Comparison of ENCODE assay signal across 8 cellular contexts in genomic region chr20:36199293-36200257, GRCh38. TPM values are rescaled to one million over a fixed set of nuclear protein-coding genes. Genes with fewer than 3 reads are reported as not detected.
DNase-seq lines count a peak whose midpoint lies in the region; ATAC-seq and TF ChIP-seq lines count a peak whose summit lies in the region.

No MANE protein-coding gene starts in this region.

- no peaks in the 10 kb centered on the region for H3K79me1 ChIP-seq in trophoblast cell (ENCODE audit: low read length)

- no peak overlapping the region for H4K91ac ChIP-seq in trophoblast cell (ENCODE audit: low read depth, low read length)

- no peak overlapping the region for H4K12ac ChIP-seq in trophoblast cell (ENCODE audit: low read depth, low read length)

- no peak overlapping the region for H3K4ac ChIP-seq in trophoblast cell (ENCODE audit: low read depth, low read length)

- TF ChIP-seq RAD21 in SK-N-SH (IDR thresholded peaks at IDR 0.05; ENCODE audit: low read length): peak; percentile 90

- no peak overlapping the region for H3K27ac Mint-ChIP-seq in activated naive CD4-positive, alpha-beta T cell treated with anti-CD3 and anti-CD28 coated beads for 36 hours
- H3K27ac Mint-ChIP-seq in glutamatergic neuron (ENCODE audit: unreplicated experiment): peak overlapping the region; percentile 77

- no peaks in the 10 kb centered on the region for H3K79me2 ChIP-seq in SK-N-SH (ENCODE audit: insufficient read depth)
- no peaks in the 10 kb centered on the region for H3K79me2 ChIP-seq in trophoblast cell (ENCODE audit: control insufficient read depth, insufficient read depth, low read length, poor library complexity)

- peak in 1 of 2 experiments; percentile 50; a peak in 1 of 4 replicates for TF ChIP-seq EP300 in SK-N-SH (IDR thresholded peaks at IDR 0.05; ENCODE audit: borderline replicate concordance in 1 of 2, low read depth in 1 of 2, low read length in 1 of 2)
- TF ChIP-seq EP300 in transverse colon (IDR thresholded peaks at IDR 0.05; ENCODE audit: low read depth): no peak

- POLR2A ChIA-PET in SK-N-SH (lab: Yijun Ruan, JAX): interaction anchor here (0.6 to 1.4 kb wide), 2 partner anchors 43 to 178 kb away, joined by 3 read pairs; no protein-coding TSS in a partner anchor

- peaks cover 7% of the 10 kb centered on the region for H3F3A ChIP-seq in SK-N-SH (replicated peaks; ENCODE audit: insufficient read depth)

- H3K9me3 Mint-ChIP-seq in activated naive CD4-positive, alpha-beta T cell treated with anti-CD3 and anti-CD28 coated beads for 36 hours: no peaks in the 10 kb centered on the region
- H3K9me3 Mint-ChIP-seq in glutamatergic neuron (ENCODE audit: unreplicated experiment): no peaks in the 10 kb centered on the region

- no peak overlapping the region for H3K14ac ChIP-seq in trophoblast cell (ENCODE audit: low read length)

- in situ Hi-C loops in transverse colon (cut with MboI; ENCODE audit: low pct_ligation_motif_present in 1 of 4, low pct_unique_long_range_greater_than_20kb in 1 of 4, low sequenced_read_pairs in 3 of 4): loop anchor here (10.0 to 25.0 kb wide), 2 partner anchors 238 to 245 kb away; no protein-coding TSS in a partner anchor

- no peaks in the 10 kb centered on the region for H3K27me3 Mint-ChIP-seq in activated naive CD4-positive, alpha-beta T cell treated with anti-CD3 and anti-CD28 coated beads for 36 hours (ENCODE audit: low read depth)
- H3K27me3 Mint-ChIP-seq in glutamatergic neuron (ENCODE audit: unreplicated experiment): peaks cover 5% of the 10 kb centered on the region

- peak overlapping the region in 1 of 2 experiments; percentile 94; a peak in 2 of 4 replicates for H3K27ac ChIP-seq in SK-N-SH (ENCODE audit: low read depth in 2 of 2, low read length in 1 of 2)
- H3K27ac ChIP-seq in trophoblast cell (ENCODE audit: low read depth, low read length): no peak overlapping the region
- no peak overlapping the region for H3K27ac ChIP-seq in transverse colon

- no peak overlapping the region for H3K23ac ChIP-seq in trophoblast cell (ENCODE audit: low read length)

- H3K4me1 Mint-ChIP-seq in activated naive CD4-positive, alpha-beta T cell treated with anti-CD3 and anti-CD28 coated beads for 36 hours (ENCODE audit: low read depth): peaks cover 4% of the 10 kb centered on the region
- H3K4me1 Mint-ChIP-seq in glutamatergic neuron (ENCODE audit: low read depth, unreplicated experiment): peaks cover 7% of the 10 kb centered on the region

- DNase-seq in GM04504 (ENCODE audit: low read depth) (peak; percentile 50), NB4 (ENCODE audit: low read depth) (peak; percentile 80), SK-N-SH (peak; percentile 86), glutamatergic neuron (peak; percentile 91), trophoblast cell (peak; percentile 75 to 91), transverse colon (peak; percentile 84)
- DNase-seq in activated naive CD4-positive, alpha-beta T cell treated with anti-CD3 and anti-CD28 coated beads for 36 hours: peak; percentile 89

- 60% methylated on average over 5 of the region's 6 CpGs for WGBS in SK-N-SH (ENCODE audit: low lambda C conversion rate)
- no CpG with 5 or more reads among the region's 6 CpGs for WGBS in trophoblast cell (ENCODE audit: extremely low coverage, insufficient coverage, insufficient read length)
- WGBS in transverse colon (ENCODE audit: low coverage in 1 of 2), 2 donors: 59 to 67% methylated on average over 1 to 6 of the region's 6 CpGs

- CTCF ChIA-PET in SK-N-SH (lab: Yijun Ruan, JAX): interaction anchor here (0.6 to 16.0 kb wide), 44 partner anchors 11 to 718 kb away, joined by 3 to 219 read pairs (median 6); partner anchors contain the start of genes AAR2 and EPB41L1
- CTCF ChIA-PET in activated naive CD4-positive, alpha-beta T cell treated with anti-CD3 and anti-CD28 coated beads for 36 hours (lab: Charles Lee): interaction anchor here (0.5 to 8.0 kb wide), 24 partner anchors 8 to 986 kb away, joined by 3 to 79 read pairs (median 3); no protein-coding TSS in a partner anchor

- no peak overlapping the region for H2BK12ac ChIP-seq in trophoblast cell (ENCODE audit: low read length)

- H3K4me1 ChIP-seq in SK-N-SH (ENCODE audit: control insufficient read depth in 1 of 2, insufficient read depth in 2 of 2, low read depth in 1 of 2, low read length in 1 of 2): peaks cover 0 to 19% of the 10 kb centered on the region in 2 experiments; a peak in 2 of 4 replicates
- no peaks in the 10 kb centered on the region for H3K4me1 ChIP-seq in trophoblast cell (ENCODE audit: control insufficient read depth in 1 of 2, insufficient read depth in 2 of 2, low read length in 2 of 2)
- H3K4me1 ChIP-seq in transverse colon: no peaks in the 10 kb centered on the region

- H3K9ac ChIP-seq in SK-N-SH (no peak overlapping the region), trophoblast cell (ENCODE audit: low read length) (no peak overlapping the region)

- H3K4me3 ChIP-seq in NB4 (ENCODE audit: low read depth, low read length): no peak overlapping the region
- H3K4me3 ChIP-seq in SK-N-SH (ENCODE audit: low read depth in 2 of 2, low read length in 1 of 2): peak overlapping the region in 1 of 2 experiments; percentile 46; a peak in 1 of 4 replicates
- no peak overlapping the region for H3K4me3 ChIP-seq in trophoblast cell (ENCODE audit: low read depth, low read length)
- H3K4me3 ChIP-seq in transverse colon: no peak overlapping the region

- no peak overlapping the region for H3K4me2 ChIP-seq in SK-N-SH
- no peak overlapping the region for H3K4me2 ChIP-seq in trophoblast cell (ENCODE audit: low read length)

- H3K36me3 ChIP-seq in SK-N-SH (replicated peaks in 1 of 2; ENCODE audit: control insufficient read depth in 1 of 2, insufficient read depth in 2 of 2, low read length in 1 of 2) (peaks cover 0 to 29% of the 10 kb centered on the region in 2 experiments), trophoblast cell (ENCODE audit: control insufficient read depth in 1 of 2, insufficient read depth in 2 of 2, low read length in 2 of 2) (no peaks in the 10 kb centered on the region), transverse colon (peaks cover 0 to 4% (median 0%) of the 10 kb centered on the region in 4 donors)

- no peaks in the 10 kb centered on the region for H3K36me3 Mint-ChIP-seq in activated naive CD4-positive, alpha-beta T cell treated with anti-CD3 and anti-CD28 coated beads for 36 hours (ENCODE audit: low read depth)
- H3K36me3 Mint-ChIP-seq in glutamatergic neuron (ENCODE audit: unreplicated experiment): peaks cover 10% of the 10 kb centered on the region

- TF ChIP-seq POLR2A in NB4 (IDR thresholded peaks at IDR 0.05; ENCODE audit: extremely low read depth, insufficient read length) (no peak), transverse colon (IDR thresholded peaks at IDR 0.05) (no peak)

- H2AFZ ChIP-seq in SK-N-SH (ENCODE audit: low read depth) (no peak overlapping the region), trophoblast cell (ENCODE audit: insufficient read depth, low read length, poor library complexity) (no peak overlapping the region)

- H3K18ac ChIP-seq in trophoblast cell (ENCODE audit: low read length): no peak overlapping the region

- no peak for ATAC-seq in GM21390 (IDR thresholded peaks at IDR 0.05; ENCODE audit: unreplicated experiment)

- no peak overlapping the region for H3K4me3 Mint-ChIP-seq in activated naive CD4-positive, alpha-beta T cell treated with anti-CD3 and anti-CD28 coated beads for 36 hours
- peak overlapping the region; percentile 36 for H3K4me3 Mint-ChIP-seq in glutamatergic neuron (ENCODE audit: unreplicated experiment)

- no peaks in the 10 kb centered on the region for H4K20me1 ChIP-seq in SK-N-SH (ENCODE audit: insufficient read depth)

- H4K8ac ChIP-seq in trophoblast cell (ENCODE audit: low read depth, low read length): no peak overlapping the region

- TF ChIP-seq CTCF in NB4 (IDR thresholded peaks at IDR 0.05; ENCODE audit: low read depth, low read length) (peak; percentile 97), SK-N-SH (IDR thresholded peaks at IDR 0.05) (peak; percentile 83), glutamatergic neuron (IDR thresholded peaks at IDR 0.05; ENCODE audit: partially characterized antibody, unreplicated experiment) (peak; percentile 96), transverse colon (IDR thresholded peaks at IDR 0.05) (peak; percentile 83 to 92 (median 86))

- H3K27me3 ChIP-seq in SK-N-SH (ENCODE audit: insufficient read depth) (no peaks in the 10 kb centered on the region), trophoblast cell (ENCODE audit: insufficient read depth, low read length) (no peaks in the 10 kb centered on the region), transverse colon (no peaks in the 10 kb centered on the region)

- H3K9me3 ChIP-seq in SK-N-SH (no peaks in the 10 kb centered on the region), trophoblast cell (ENCODE audit: insufficient read depth, low read depth, low read length) (no peaks in the 10 kb centered on the region), transverse colon (no peaks in the 10 kb centered on the region)

- H2BK5ac ChIP-seq in trophoblast cell (ENCODE audit: low read depth, low read length, poor library complexity): no peak overlapping the region

- no peak overlapping the region for H2AK5ac ChIP-seq in trophoblast cell (ENCODE audit: low read length)

- intact Hi-C loops in activated naive CD4-positive, alpha-beta T cell treated with anti-CD3 and anti-CD28 coated beads for 36 hours (cut with micrococcal nuclease): loop anchor here (1.0 kb wide), 2 partner anchors 43 to 204 kb away; no protein-coding TSS in a partner anchor
- intact Hi-C loops in transverse colon (cut with DNase I; ENCODE audit: low total_unique reads): loop anchor here (5.0 kb wide), 3 partner anchors 42 to 398 kb away; no protein-coding TSS in a partner anchor

- H3K9me2 ChIP-seq in SK-N-SH: no peaks in the 10 kb centered on the region

- no peak overlapping the region for H2BK120ac ChIP-seq in trophoblast cell (ENCODE audit: insufficient read depth, low read length, poor library complexity)

TF ChIP-seq in SK-N-SH, 30 proteins besides CTCF, POLR2A, EP300 and RAD21 (continues in another document):
- TF ChIP-seq TAF1 (IDR thresholded peaks at IDR 0.05; ENCODE audit: borderline replicate concordance, low read depth, low read length): no peak

RNA-seq across cellular contexts. Expression of gene AAR2, which starts 36.7 kb away (rescaled TPM):
- 17.4 and 23.4 TPM in 2 replicates for polyA plus RNA-seq in SK-N-SH (2012; rRNA removed)
- polyA plus RNA-seq in SK-N-SH (2012; cell fraction: cytosol; rRNA removed): 12.4 and 17.6 TPM in 2 replicates
- polyA plus RNA-seq in SK-N-SH (2012; cell fraction: nucleus; rRNA removed): 17.6 and 18.8 TPM in 2 replicates
- 10 to 100 TPM; 15.5 to 17.3 TPM for total RNA-seq in activated naive CD4-positive, alpha-beta T cell treated with anti-CD3 and anti-CD28 coated beads for 36 hours
- total RNA-seq in glutamatergic neuron (ENCODE audit: unreplicated experiment): 19.0 TPM
- 20.8 and 20.9 TPM in 2 replicates for polyA plus RNA-seq in trophoblast cell (2013)
- total RNA-seq in transverse colon: 10 to 100 TPM; 18.7 to 25.5 (median 24.1) TPM

RNA-seq across cellular contexts. Expression of gene EPB41L1, which starts 45.0 kb away (rescaled TPM):
- polyA plus RNA-seq in SK-N-SH (2012; rRNA removed): 20.7 and 26.1 TPM in 2 replicates
- polyA plus RNA-seq in SK-N-SH (2012; cell fraction: cytosol; rRNA removed): 19.1 and 25.2 TPM in 2 replicates
- polyA plus RNA-seq in SK-N-SH (2012; cell fraction: nucleus; rRNA removed): 24.9 and 27.9 TPM in 2 replicates
- total RNA-seq in activated naive CD4-positive, alpha-beta T cell treated with anti-CD3 and anti-CD28 coated beads for 36 hours: 1 to 10 TPM in 1 of 2 experiments, under 1 TPM in 1; 0.57 to 1.1 TPM
- 54.1 TPM for total RNA-seq in glutamatergic neuron (ENCODE audit: unreplicated experiment)
- 13.2 and 13.5 TPM in 2 replicates for polyA plus RNA-seq in trophoblast cell (2013)
- total RNA-seq in transverse colon: 100 to 1,000 TPM in 1 of 4 donors, 10 to 100 TPM in 3; 36.4 to 167 (median 79.4) TPM

Comparison
In these comparisons a context has a peak if more than half of its experiments do, and no peak if none do; other contexts are left out.
1. RNA of gene EPB41L1, which starts 45.0 kb away (total RNA-seq): 36.4 to 167 TPM in transverse colon and 54.1 TPM in glutamatergic neuron (single experiment); 0.57 to 1.1 TPM in activated naive CD4-positive, alpha-beta T cell treated with anti-CD3 and anti-CD28 coated beads for 36 hours; every median in the first group is over 10 times any median in the second.
2. Peak in every context shown above with its lines, with median percentiles within 50 percentile points of each other: DNase-seq and CTCF ChIP-seq.